16 cellular contexts compared by ENCODE assay signal in the genomic region with DNA sequence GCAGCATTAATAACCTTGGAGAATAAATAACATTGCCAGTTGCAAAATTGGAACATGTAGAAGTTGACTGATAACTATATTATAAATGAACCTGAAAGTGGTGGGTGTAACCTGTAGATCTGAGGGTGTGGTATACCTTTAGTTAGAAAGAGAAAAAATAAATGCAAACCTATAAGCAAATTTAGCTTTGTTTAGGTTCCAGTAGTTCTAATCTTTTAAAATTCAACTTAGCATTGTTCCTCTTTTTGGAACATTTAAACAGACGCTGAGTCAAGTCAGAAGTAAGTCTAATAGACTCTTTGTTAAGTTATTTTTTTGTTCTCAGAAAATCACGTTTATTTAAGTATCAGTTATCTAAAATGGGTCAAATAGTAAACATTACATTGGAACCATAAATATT.
DNase-seq lines count a peak whose midpoint lies in the region; ATAC-seq, FAIRE-seq and TF ChIP-seq lines count a peak whose summit lies in the region.
"Had no signal": no experiment of that assay in that cellular context is flagged by ENCODE, and none has a peak within 500 bp of the region (broad histone marks: within the 10 kb centered on the region; RNA-seq: fewer than 3 reads in every experiment).

No MANE protein-coding gene starts in this region.

- no peak overlapping the region for H3K27ac Mint-ChIP-seq in T-helper 17 cell
- H3K27ac Mint-ChIP-seq in activated naive CD8-positive, alpha-beta T cell treated with anti-CD3 and anti-CD28 coated beads for 36 hours, result no peak overlapping the region
- H3K27ac Mint-ChIP-seq: activated CD8-positive, alpha-beta T cell treated with anti-CD3 and anti-CD28 coated beads, Interleukin-2, amount 10 ng/mL, durations not matched to agents 7 days and 5 days had no signal

- no peaks in the 10 kb centered on the region for H3K9me3 ChIP-seq in kidney (ENCODE audit: control insufficient read depth in 1 of 2, low read length in 2 of 2)
- no peaks in the 10 kb centered on the region for H3K9me3 ChIP-seq in T-helper 17 cell (ENCODE audit: control insufficient read depth, low read length, poor library complexity, severe bottlenecking)

- ATAC-seq in GM18870 (IDR thresholded peaks at IDR 0.05; ENCODE audit: unreplicated experiment), result peak; percentile 64
- ATAC-seq in HG02588 (IDR thresholded peaks at IDR 0.05; ENCODE audit: unreplicated experiment), result peak; percentile 63
- ATAC-seq in HG03378 (IDR thresholded peaks at IDR 0.05; ENCODE audit: unreplicated experiment), result peak; percentile 74
- ATAC-seq in activated T-cell treated with anti-CD3 and anti-CD28 coated beads, Interleukin-2, amount 50 U/mL, for 4 hours, result no peak
- ATAC-seq in T-helper 17 cell, result no peak
- ATAC-seq: activated CD8-positive, alpha-beta T cell treated with anti-CD3 and anti-CD28 coated beads, Interleukin-2, amount 10 ng/mL, durations not matched to agents 7 days and 5 days had no signal

- FAIRE-seq in kidney (lab: Jason Lieb, UNC), result peak; percentile 77

- H3K27ac ChIP-seq in kidney (ENCODE audit: low read depth in 2 of 2, low read length in 2 of 2), result no peak overlapping the region

- no peaks in the 10 kb centered on the region for H3K36me3 ChIP-seq in kidney (ENCODE audit: control insufficient read depth in 1 of 2, insufficient read depth in 2 of 2, low read length in 2 of 2)

- no peaks in the 10 kb centered on the region for H3K27me3 Mint-ChIP-seq in activated T-cell treated with anti-CD3 and anti-CD28 coated beads, Interleukin-2, amount 50 U/mL, for 4 hours (ENCODE audit: low read depth)
- no peaks in the 10 kb centered on the region for H3K27me3 Mint-ChIP-seq in T-helper 17 cell
- no peaks in the 10 kb centered on the region for H3K27me3 Mint-ChIP-seq in activated naive CD8-positive, alpha-beta T cell treated with anti-CD3 and anti-CD28 coated beads for 36 hours

- H3K4me1 Mint-ChIP-seq in activated T-cell treated with anti-CD3 and anti-CD28 coated beads, Interleukin-2, amount 50 U/mL, for 4 hours (ENCODE audit: low read depth), result peaks cover 19% of the 10 kb centered on the region
- peaks cover 19% of the 10 kb centered on the region for H3K4me1 Mint-ChIP-seq in T-helper 17 cell
- H3K4me1 Mint-ChIP-seq in activated naive CD8-positive, alpha-beta T cell treated with anti-CD3 and anti-CD28 coated beads for 36 hours, result peaks cover 21% of the 10 kb centered on the region

- no peak overlapping the region for H3K9ac ChIP-seq in kidney (ENCODE audit: low read length in 2 of 2)

- H3K4me3 Mint-ChIP-seq in activated T-cell treated with anti-CD3 and anti-CD28 coated beads, Interleukin-2, amount 50 U/mL, for 4 hours, result no peak overlapping the region
- H3K4me3 Mint-ChIP-seq in T-helper 17 cell, result no peak overlapping the region
- no peak overlapping the region for H3K4me3 Mint-ChIP-seq in activated naive CD8-positive, alpha-beta T cell treated with anti-CD3 and anti-CD28 coated beads for 36 hours
- H3K4me3 Mint-ChIP-seq: activated CD8-positive, alpha-beta T cell treated with anti-CD3 and anti-CD28 coated beads, Interleukin-2, amount 10 ng/mL, durations not matched to agents 7 days and 5 days had no signal

- intact Hi-C loops in kidney (cut with DNase I), result no loop called here

- peaks cover 39% of the 10 kb centered on the region for H3K36me3 Mint-ChIP-seq in activated T-cell treated with anti-CD3 and anti-CD28 coated beads, Interleukin-2, amount 50 U/mL, for 4 hours (ENCODE audit: insufficient read depth)
- H3K36me3 Mint-ChIP-seq in T-helper 17 cell (ENCODE audit: low read depth), result peaks cover 11% of the 10 kb centered on the region
- peaks cover 35% of the 10 kb centered on the region for H3K36me3 Mint-ChIP-seq in activated naive CD8-positive, alpha-beta T cell treated with anti-CD3 and anti-CD28 coated beads for 36 hours

- H3K9me3 Mint-ChIP-seq in activated T-cell treated with anti-CD3 and anti-CD28 coated beads, Interleukin-2, amount 50 U/mL, for 4 hours, result no peaks in the 10 kb centered on the region
- H3K9me3 Mint-ChIP-seq in activated naive CD8-positive, alpha-beta T cell treated with anti-CD3 and anti-CD28 coated beads for 36 hours, result no peaks in the 10 kb centered on the region

- no peak for TF ChIP-seq CTCF in kidney (IDR thresholded peaks at IDR 0.05; ENCODE audit: borderline replicate concordance, extremely low read depth, insufficient read depth)

- no peak for DNase-seq in kidney
- no peak for DNase-seq in activated T-cell treated with anti-CD3 and anti-CD28 coated beads, Interleukin-2, amount 50 U/mL, for 4 hours
- no peak for DNase-seq in T-helper 17 cell
- no peak for DNase-seq in SIG-M5 (lab: John Stamatoyannopoulos, UW)
- no peak for DNase-seq in activated naive CD8-positive, alpha-beta T cell treated with anti-CD3 and anti-CD28 coated beads for 36 hours
- DNase-seq: activated CD8-positive, alpha-beta T cell treated with anti-CD3 and anti-CD28 coated beads, Interleukin-2, amount 10 ng/mL, durations not matched to agents 7 days and 5 days; activated naive CD4-positive, alpha-beta T cell treated with anti-CD3 and anti-CD28 coated beads, Interleukin-2, amount 50 U/mL, for 16 hours; central memory CD4-positive, alpha-beta T cell; COR-L47; NCI-H1694; retina; substantia nigra; T-helper 1 cell had no signal

- no peaks in the 10 kb centered on the region for H3K4me1 ChIP-seq in kidney (ENCODE audit: control insufficient read depth in 1 of 2, insufficient read depth in 1 of 2, low read depth in 1 of 2, low read length in 2 of 2)

- H3K4me3 ChIP-seq in kidney (ENCODE audit: low read length in 2 of 2), result no peak overlapping the region

Comparison
In these comparisons a context has a peak if more than half of its experiments do, and no peak if none do; other contexts are left out.
1. ATAC-seq: peak in GM18870 (single experiment), HG02588 (single experiment) and HG03378 (single experiment); none in activated T-cell treated with anti-CD3 and anti-CD28 coated beads, Interleukin-2, amount 50 U/mL, for 4 hours (0 of 2) and T-helper 17 cell (single experiment).